2 cellular contexts compared by ENCODE assay signal in genomic region chr7:134140889-134141867, GRCh38.
TF ChIP-seq lines count a peak whose summit lies in the region.

No MANE protein-coding gene starts in this region.

TF ChIP-seq in HCT116, 20 proteins besides CTCF, POLR2A, EP300 and RAD21:
- TF ChIP-seq POLR2AphosphoS5 (IDR thresholded peaks at IDR 0.05; ENCODE audit: low read depth, low read length): no peak
- TF ChIP-seq CEBPB (IDR thresholded peaks at IDR 0.05; ENCODE audit: low read depth): no peak
- TF ChIP-seq ZFX (IDR thresholded peaks at IDR 0.05): no peak
- TF ChIP-seq TCF7L2 (IDR thresholded peaks at IDR 0.05; ENCODE audit: borderline replicate concordance, extremely low read depth, insufficient read depth, insufficient read length): no peak
- TF ChIP-seq SP1 (IDR thresholded peaks at IDR 0.05; ENCODE audit: low read depth): no peak
- TF ChIP-seq, protein P1, sequence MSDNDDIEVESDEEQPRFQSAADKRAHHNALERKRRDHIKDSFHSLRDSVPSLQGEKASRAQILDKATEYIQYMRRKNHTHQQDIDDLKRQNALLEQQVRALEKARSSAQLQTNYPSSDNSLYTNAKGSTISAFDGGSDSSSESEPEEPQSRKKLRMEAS (IDR thresholded peaks at IDR 0.05): no peak
- no peak for TF ChIP-seq EZH2phosphoT487 (IDR thresholded peaks at IDR 0.05; ENCODE audit: borderline replicate concordance)
- no peak for TF ChIP-seq CBX3 (IDR thresholded peaks at IDR 0.05; ENCODE audit: low read depth)
- TF ChIP-seq EZH2 (IDR thresholded peaks at IDR 0.05): no peak
- no peak for TF ChIP-seq YY1 (IDR thresholded peaks at IDR 0.05; ENCODE audit: extremely low read depth, insufficient replicate concordance, low read depth, low read length)
- no peak for TF ChIP-seq FOSL1 (IDR thresholded peaks at IDR 0.05; ENCODE audit: low read depth)
- TF ChIP-seq ZNF274 (IDR thresholded peaks at IDR 0.05; ENCODE audit: low read depth, low read length): no peak
- no peak for TF ChIP-seq SIN3A (IDR thresholded peaks at IDR 0.05; ENCODE audit: low read depth)
- TF ChIP-seq ELF1 (IDR thresholded peaks at IDR 0.05; ENCODE audit: borderline replicate concordance, low read depth): no peak
- TF ChIP-seq, protein P2, sequence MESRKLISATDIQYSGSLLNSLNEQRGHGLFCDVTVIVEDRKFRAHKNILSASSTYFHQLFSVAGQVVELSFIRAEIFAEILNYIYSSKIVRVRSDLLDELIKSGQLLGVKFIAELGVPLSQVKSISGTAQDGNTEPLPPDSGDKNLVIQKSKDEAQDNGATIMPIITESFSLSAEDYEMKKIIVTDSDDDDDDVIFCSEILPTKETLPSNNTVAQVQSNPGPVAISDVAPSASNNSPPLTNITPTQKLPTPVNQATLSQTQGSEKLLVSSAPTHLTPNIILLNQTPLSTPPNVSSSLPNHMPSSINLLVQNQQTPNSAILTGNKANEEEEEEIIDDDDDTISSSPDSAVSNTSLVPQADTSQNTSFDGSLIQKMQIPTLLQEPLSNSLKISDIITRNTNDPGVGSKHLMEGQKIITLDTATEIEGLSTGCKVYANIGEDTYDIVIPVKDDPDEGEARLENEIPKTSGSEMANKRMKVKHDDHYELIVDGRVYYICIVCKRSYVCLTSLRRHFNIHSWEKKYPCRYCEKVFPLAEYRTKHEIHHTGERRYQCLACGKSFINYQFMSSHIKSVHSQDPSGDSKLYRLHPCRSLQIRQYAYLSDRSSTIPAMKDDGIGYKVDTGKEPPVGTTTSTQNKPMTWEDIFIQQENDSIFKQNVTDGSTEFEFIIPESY (IDR thresholded peaks at IDR 0.05; ENCODE audit: extremely low read depth, insufficient replicate concordance, low read length): no peak
- TF ChIP-seq ATF3 (IDR thresholded peaks at IDR 0.05): no peak
- no peak for TF ChIP-seq SRF (IDR thresholded peaks at IDR 0.05; ENCODE audit: low read depth)

TF ChIP-seq in H1, 55 proteins besides CTCF, POLR2A, EP300 and RAD21:
- TF ChIP-seq ZNF274 (IDR thresholded peaks at IDR 0.05; ENCODE audit: borderline replicate concordance, extremely low read depth, low read length): no peak
- TF ChIP-seq FOSL1 (IDR thresholded peaks at IDR 0.05; ENCODE audit: insufficient read depth, low read depth, low read length): no peak
- no peak for TF ChIP-seq PHF8 (conservative IDR thresholded peaks at IDR 0.05; ENCODE audit: low read depth, low read length)
- TF ChIP-seq ASH2L (IDR thresholded peaks at IDR 0.05; ENCODE audit: low read length): no peak
- TF ChIP-seq TEAD4 (IDR thresholded peaks at IDR 0.05; ENCODE audit: low read depth, low read length): no peak
- no peak for TF ChIP-seq SIRT6 (IDR thresholded peaks at IDR 0.05; ENCODE audit: low read length)
- 0 out of 2 replicates have a peak, but pooled peaks have one; percentile 29 for TF ChIP-seq CREB1 (IDR thresholded peaks at IDR 0.05)
- TF ChIP-seq, protein P1 (IDR thresholded peaks at IDR 0.05): peak; percentile 91
- TF ChIP-seq CEBPB (IDR thresholded peaks at IDR 0.05; ENCODE audit: low read depth, low read length): no peak
- TF ChIP-seq MAFK (IDR thresholded peaks at IDR 0.05; ENCODE audit: low read depth, low read length): no peak
- TF ChIP-seq E2F6 (IDR thresholded peaks at IDR 0.05): peak; percentile 27; the same call in 1 of the 2 replicates
- TF ChIP-seq YY1 (IDR thresholded peaks at IDR 0.05; ENCODE audit: low read depth, low read length): 0 out of 2 replicates have a peak, but pooled peaks have one; percentile 20
- no peak for TF ChIP-seq TAF1 (IDR thresholded peaks at IDR 0.05; ENCODE audit: low read depth, low read length)
- no peak for TF ChIP-seq GTF2F1 (IDR thresholded peaks at IDR 0.05; ENCODE audit: borderline replicate concordance, low read depth, low read length)
- no peak for TF ChIP-seq JUND (IDR thresholded peaks at IDR 0.05; ENCODE audit: low read length)
- no peak for TF ChIP-seq CHD1 (IDR thresholded peaks at IDR 0.05; ENCODE audit: low read depth, low read length)
- no peak for TF ChIP-seq SP2 (IDR thresholded peaks at IDR 0.05; ENCODE audit: low read length)
- no peak for TF ChIP-seq SP1 (IDR thresholded peaks at IDR 0.05; ENCODE audit: low read depth, low read length)
